Comparison of ENCODE assay signal across 30 cellular contexts in genomic region chr17:28331891-28332420, GRCh38. TPM values are rescaled to one million over a fixed set of nuclear protein-coding genes. Genes with fewer than 3 reads are reported as not detected.
DNase-seq lines count a peak whose midpoint lies in the region; FAIRE-seq and TF ChIP-seq lines count a peak whose summit lies in the region.
"Had no signal": no experiment of that assay in that cellular context is flagged by ENCODE, and none has a peak within 500 bp of the region (broad histone marks: within the 10 kb centered on the region; RNA-seq: fewer than 3 reads in every experiment).

No MANE protein-coding gene starts in this region.

- peaks cover 52% of the 10 kb centered on the region for H3K4me1 Mint-ChIP-seq in activated T-cell treated with anti-CD3 and anti-CD28 coated beads, Interleukin-2, amount 50 U/mL, for 24 hours (ENCODE audit: low read depth)

- H3K27me3 ChIP-seq in transverse colon, result no peaks in the 10 kb centered on the region
- H3K27me3 ChIP-seq: BE2C, esophagus muscularis mucosa, gastrocnemius medialis, suprapubic skin, vagina had no signal

- no peak for TF ChIP-seq EP300 in transverse colon (IDR thresholded peaks at IDR 0.05; ENCODE audit: low read depth)

- FAIRE-seq in GM12891 (lab: Jason Lieb, UNC) (no peak), H54 (lab: Jason Lieb, UNC) (no peak)
- FAIRE-seq: A204.1, astrocyte, D721Med, kidney, RCC 7860 had no signal

- H3K9me3 ChIP-seq in transverse colon, result no peaks in the 10 kb centered on the region
- H3K9me3 ChIP-seq: BE2C, esophagus muscularis mucosa, gastrocnemius medialis, suprapubic skin, vagina had no signal

- TF ChIP-seq CTCF in transverse colon (IDR thresholded peaks at IDR 0.05), result no peak

- no peak overlapping the region for H3K4me3 Mint-ChIP-seq in activated T-cell treated with anti-CD3 and anti-CD28 coated beads, Interleukin-2, amount 50 U/mL, for 24 hours
- H3K4me3 Mint-ChIP-seq: activated naive CD8-positive, alpha-beta T cell; activated T-cell treated with anti-CD3 and anti-CD28 coated beads, Interleukin-2, amount 50 U/mL, for 4 hours had no signal

- H3K27me3 Mint-ChIP-seq in activated T-cell treated with anti-CD3 and anti-CD28 coated beads, Interleukin-2, amount 50 U/mL, for 24 hours, result no peaks in the 10 kb centered on the region
- H3K27me3 Mint-ChIP-seq: activated naive CD8-positive, alpha-beta T cell; IgD-negative memory B cell had no signal

- no peak overlapping the region for H3K27ac ChIP-seq in transverse colon
- H3K27ac ChIP-seq: esophagus muscularis mucosa, gastrocnemius medialis, suprapubic skin, vagina, WERI-Rb-1 had no signal

- 91 to 93% methylated on average over 2 to 6 of the region's 6 CpGs for WGBS in transverse colon (ENCODE audit: low coverage in 1 of 2), 2 donors

- no peak overlapping the region for H3K4me3 ChIP-seq in transverse colon
- H3K4me3 ChIP-seq: esophagus muscularis mucosa, gastrocnemius medialis, suprapubic skin, vagina had no signal

- DNase-seq in activated T-cell treated with anti-CD3 and anti-CD28 coated beads, Interleukin-2, amount 50 U/mL, for 24 hours, result peak; percentile 26
- DNase-seq in activated T-cell treated with anti-CD3 and anti-CD28 coated beads, Interleukin-2, amount 50 U/mL, for 1 hour, result no peak
- DNase-seq in islet precursor cell (peak; percentile 32), transverse colon (peak; percentile 8), GM12891 (ENCODE audit: insufficient read length, low spot score) (no peak), H54 (ENCODE audit: insufficient read length, low spot score) (no peak)
- DNase-seq: activated CD4-positive, alpha-beta T cell treated with anti-CD3 and anti-CD28 coated beads, Interleukin-2, amount 50 U/mL, for 4 hours; activated T-cell treated with anti-CD3 and anti-CD28 coated beads, Interleukin-2, amount 50 U/mL, for 4 hours; BE2C; effector CD8-positive, alpha-beta T cell; gastrocnemius medialis; kidney; right cardiac atrium; stimulated activated CD4-positive, alpha-beta T cell treated with anti-CD3 and anti-CD28 coated beads, Interleukin-15, amount 100 ng/mL, for 24 hours; T-helper 2 cell; WERI-Rb-1 had no signal

- no peaks in the 10 kb centered on the region for H3K9me3 Mint-ChIP-seq in activated T-cell treated with anti-CD3 and anti-CD28 coated beads, Interleukin-2, amount 50 U/mL, for 24 hours
- H3K9me3 Mint-ChIP-seq: activated T-cell treated with anti-CD3 and anti-CD28 coated beads, Interleukin-2, amount 50 U/mL, for 4 hours; IgD-negative memory B cell had no signal

- H3K36me3 ChIP-seq in transverse colon, result peaks cover 0 to 17% (median 6%) of the 10 kb centered on the region in 4 donors

- TF ChIP-seq POLR2A in transverse colon (IDR thresholded peaks at IDR 0.05) (no peak), GM12891 (IDR thresholded peaks at IDR 0.05; ENCODE audit: low read depth, low read length) (no peak), H54 (IDR thresholded peaks at IDR 0.05; ENCODE audit: low read depth, low read length) (no peak)

- peak overlapping the region; percentile 60 for H3K27ac Mint-ChIP-seq in activated T-cell treated with anti-CD3 and anti-CD28 coated beads, Interleukin-2, amount 50 U/mL, for 24 hours
- H3K27ac Mint-ChIP-seq: activated naive CD8-positive, alpha-beta T cell had no signal

- H3K36me3 Mint-ChIP-seq in activated T-cell treated with anti-CD3 and anti-CD28 coated beads, Interleukin-2, amount 50 U/mL, for 24 hours (ENCODE audit: low read depth), result peaks cover 51% of the 10 kb centered on the region

- in situ Hi-C loops in transverse colon (cut with MboI; ENCODE audit: low pct_ligation_motif_present in 1 of 4, low pct_unique_long_range_greater_than_20kb in 1 of 4, low sequenced_read_pairs in 3 of 4), result no loop called here

- H3K4me1 ChIP-seq in transverse colon, result peaks cover 13 to 29% (median 23%) of the 10 kb centered on the region in 4 donors
- H3K4me1 ChIP-seq: BE2C had no signal

- intact Hi-C loops in transverse colon (cut with DNase I; ENCODE audit: low total_unique reads), result no loop called here

TF ChIP-seq in GM12891, 5 proteins besides CTCF, POLR2A, EP300 and RAD21:
- TF ChIP-seq POLR2AphosphoS5 (IDR thresholded peaks at IDR 0.05; ENCODE audit: low read depth, low read length) (no peak), TAF1 (IDR thresholded peaks at IDR 0.05; ENCODE audit: low read depth, low read length) (no peak), POU2F2 (IDR thresholded peaks at IDR 0.05; ENCODE audit: low read depth, low read length) (no peak), SPI1 (IDR thresholded peaks at IDR 0.05; ENCODE audit: low read depth, low read length) (no peak), PAX5 (IDR thresholded peaks at IDR 0.05; ENCODE audit: insufficient read depth, low read length, severe bottlenecking) (no peak)
TF ChIP-seq in GM12891: peak in this region for 0.

RNA-seq across cellular contexts. Expression of gene IFT20, which starts 3.3 kb away (rescaled TPM):
- 10 to 100 TPM in 3 of 4 donors, 1 to 10 TPM in 1; 7.2 to 46.0 (median 32.4) TPM for total RNA-seq in transverse colon
- polyA plus RNA-seq in GM12891 (2012; ENCODE audit: low read depth, missing spikeins), result 29.8 TPM

RNA-seq across cellular contexts. Expression of gene TNFAIP1, which starts 3.6 kb away (rescaled TPM):
- total RNA-seq in transverse colon, result 100 to 1,000 TPM in 1 of 4 donors, 10 to 100 TPM in 3; 25.6 to 137 (median 49.4) TPM
- polyA plus RNA-seq in GM12891 (2012; ENCODE audit: low read depth, missing spikeins), result 6.4 TPM

RNA-seq across cellular contexts. Expression of gene TMEM97, which starts 13.0 kb away (rescaled TPM):
- 10 to 100 TPM in 1 of 4 donors, 1 to 10 TPM in 2, not detected in 1; 4.5 to 57.7 (median 8.9) TPM for total RNA-seq in transverse colon
- polyA plus RNA-seq in GM12891 (2012; ENCODE audit: low read depth, missing spikeins), result 29.4 TPM

RNA-seq across cellular contexts. Expression of gene POLDIP2, which starts 25.4 kb away (rescaled TPM):
- total RNA-seq in transverse colon, result 10 to 100 TPM; 54.9 to 95.3 (median 66.5) TPM
- polyA plus RNA-seq in GM12891 (2012; ENCODE audit: low read depth, missing spikeins), result 78.8 TPM

RNA-seq across cellular contexts. Expression of gene SEBOX, which starts 33.0 kb away (rescaled TPM):
- total RNA-seq in transverse colon, result not detected
- polyA plus RNA-seq in GM12891 (2012; ENCODE audit: low read depth, missing spikeins), result not detected
- total RNA-seq: activated T-cell treated with anti-CD3 and anti-CD28 coated beads, Interleukin-2, amount 50 U/mL, for 4 hours; astrocyte; cerebellum; esophagus muscularis mucosa; gastrocnemius medialis; kidney; lung microvascular endothelial cell; M059J; NCI-H460; omental fat pad; right cardiac atrium; suprapubic skin; vagina had no signal
- polyA plus RNA-seq: IgD-negative memory B cell, right cardiac atrium had no signal

Comparison
In these comparisons a context has a peak if more than half of its experiments do, and no peak if none do; other contexts are left out.
1. DNase-seq: peak in activated T-cell treated with anti-CD3 and anti-CD28 coated beads, Interleukin-2, amount 50 U/mL, for 24 hours (single experiment), islet precursor cell (single experiment) and transverse colon (single experiment); none in activated T-cell treated with anti-CD3 and anti-CD28 coated beads, Interleukin-2, amount 50 U/mL, for 1 hour (single experiment), GM12891 (single experiment) and H54 (single experiment).